In the genomic region with DNA sequence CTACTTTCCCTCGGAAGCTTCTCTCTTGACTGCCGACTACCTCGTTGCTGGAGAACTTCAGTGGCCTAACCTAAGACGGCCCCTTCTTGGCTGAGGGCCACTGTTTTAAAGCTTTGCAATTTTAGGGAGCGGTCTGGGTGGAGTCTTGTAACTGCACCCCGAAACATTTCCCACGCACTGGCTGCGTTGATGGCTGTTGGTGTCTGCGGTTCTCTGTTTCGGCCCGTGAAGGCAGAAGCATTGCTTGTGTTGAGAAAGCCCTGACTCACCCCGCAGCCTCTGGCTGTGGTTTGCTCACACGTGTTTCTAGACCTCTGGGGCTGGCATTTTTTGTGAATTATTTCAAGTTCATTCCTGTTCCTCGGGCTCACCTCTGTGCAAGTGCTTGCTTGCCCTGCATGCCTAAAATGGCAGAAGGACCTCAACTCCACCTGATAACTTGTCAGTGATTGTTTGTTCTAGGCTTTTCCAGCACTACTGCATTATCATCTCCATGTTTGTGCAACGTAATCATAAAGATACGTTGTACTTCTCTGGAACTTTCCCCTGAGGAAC, we compare ENCODE assay signal across 8 cellular contexts.
DNase-seq lines count a peak whose midpoint lies in the region; ATAC-seq and TF ChIP-seq lines count a peak whose summit lies in the region.

No MANE protein-coding gene starts in this region.

- DNase-seq in activated CD8-positive, alpha-beta memory T cell treated with anti-CD3 and anti-CD28 coated beads for 24 hours: peak; percentile 73
- DNase-seq in activated CD8-positive, alpha-beta memory T cell treated with anti-CD3 and anti-CD28 coated beads, Interleukin-2, amount 10 ng/mL, durations not matched to agents 7 days and 5 days: no peak
- DNase-seq in activated T-cell treated with anti-CD3 and anti-CD28 coated beads, Interleukin-2, amount 50 U/mL, for 24 hours: peak; percentile 64
- peak; percentile 61 to 80 for DNase-seq in left lung
- peak; percentile 78 for DNase-seq in ureter (ENCODE audit: low spot score)
- DNase-seq in GM10248 (ENCODE audit: extremely low spot score): no peak
- no peak for DNase-seq in NCI-H774 (lab: John Stamatoyannopoulos, UW)

- ATAC-seq in activated CD8-positive, alpha-beta memory T cell treated with anti-CD3 and anti-CD28 coated beads, Interleukin-2, amount 10 ng/mL, durations not matched to agents 7 days and 5 days: no peak
- ATAC-seq in left lung (peak; percentile 82), GM21423 (IDR thresholded peaks at IDR 0.05; ENCODE audit: unreplicated experiment) (no peak)

- peaks cover 0 to 29% of the 10 kb centered on the region in 2 donors for H3K9me3 ChIP-seq in left lung

- peaks cover 0 to 11% of the 10 kb centered on the region in 2 donors for H3K4me1 ChIP-seq in left lung

- H3K27me3 Mint-ChIP-seq in activated CD8-positive, alpha-beta memory T cell treated with anti-CD3 and anti-CD28 coated beads, Interleukin-2, amount 10 ng/mL, durations not matched to agents 7 days and 5 days: peaks cover 33% of the 10 kb centered on the region
- peaks cover 53% of the 10 kb centered on the region for H3K27me3 Mint-ChIP-seq in activated T-cell treated with anti-CD3 and anti-CD28 coated beads, Interleukin-2, amount 50 U/mL, for 24 hours

- peaks cover 7% of the 10 kb centered on the region for H3K36me3 Mint-ChIP-seq in activated CD8-positive, alpha-beta memory T cell treated with anti-CD3 and anti-CD28 coated beads, Interleukin-2, amount 10 ng/mL, durations not matched to agents 7 days and 5 days
- peaks cover 18% of the 10 kb centered on the region for H3K36me3 Mint-ChIP-seq in activated T-cell treated with anti-CD3 and anti-CD28 coated beads, Interleukin-2, amount 50 U/mL, for 24 hours (ENCODE audit: low read depth)

- H3K27ac ChIP-seq in left lung: peak overlapping the region in 1 of 2 donors; percentile 31

- CTCF ChIA-PET in activated CD8-positive, alpha-beta memory T cell treated with anti-CD3 and anti-CD28 coated beads, Interleukin-2, amount 10 ng/mL, durations not matched to agents 7 days and 5 days (lab: Charles Lee): no interaction called here
- CTCF ChIA-PET in GM10248 (lab: Yijun Ruan, JAX): no interaction called here

- H3K9me3 Mint-ChIP-seq in activated CD8-positive, alpha-beta memory T cell treated with anti-CD3 and anti-CD28 coated beads, Interleukin-2, amount 10 ng/mL, durations not matched to agents 7 days and 5 days (ENCODE audit: low read depth): peaks cover 20% of the 10 kb centered on the region
- peaks cover 36% of the 10 kb centered on the region for H3K9me3 Mint-ChIP-seq in activated T-cell treated with anti-CD3 and anti-CD28 coated beads, Interleukin-2, amount 50 U/mL, for 24 hours

- H3K4me3 ChIP-seq in left lung: no peak overlapping the region

- TF ChIP-seq CTCF in left lung (IDR thresholded peaks at IDR 0.05): no peak
- no peak for TF ChIP-seq CTCF in GM10248 (IDR thresholded peaks at IDR 0.05; ENCODE audit: control extremely low read depth, extremely low read depth, low read depth, missing control alignments)

- H3K4me3 Mint-ChIP-seq in activated CD8-positive, alpha-beta memory T cell treated with anti-CD3 and anti-CD28 coated beads, Interleukin-2, amount 10 ng/mL, durations not matched to agents 7 days and 5 days: no peak overlapping the region
- H3K4me3 Mint-ChIP-seq in activated T-cell treated with anti-CD3 and anti-CD28 coated beads, Interleukin-2, amount 50 U/mL, for 24 hours: peak overlapping the region; percentile 29

- H3K27me3 ChIP-seq in left lung: no peaks in the 10 kb centered on the region

- POLR2A ChIA-PET in GM10248 (lab: Yijun Ruan, JAX): no interaction called here

- H3K4me1 Mint-ChIP-seq in activated CD8-positive, alpha-beta memory T cell treated with anti-CD3 and anti-CD28 coated beads, Interleukin-2, amount 10 ng/mL, durations not matched to agents 7 days and 5 days: peaks cover 8% of the 10 kb centered on the region
- peaks cover 13% of the 10 kb centered on the region for H3K4me1 Mint-ChIP-seq in activated T-cell treated with anti-CD3 and anti-CD28 coated beads, Interleukin-2, amount 50 U/mL, for 24 hours (ENCODE audit: low read depth)

- no peaks in the 10 kb centered on the region for H3K36me3 ChIP-seq in left lung

- intact Hi-C loops in left lung (cut with DNase I): no loop called here

- no peak overlapping the region for H3K27ac Mint-ChIP-seq in activated CD8-positive, alpha-beta memory T cell treated with anti-CD3 and anti-CD28 coated beads, Interleukin-2, amount 10 ng/mL, durations not matched to agents 7 days and 5 days
- H3K27ac Mint-ChIP-seq in activated T-cell treated with anti-CD3 and anti-CD28 coated beads, Interleukin-2, amount 50 U/mL, for 24 hours: no peak overlapping the region

Comparison
In these comparisons a context has a peak if more than half of its experiments do, and no peak if none do; other contexts are left out.
1. DNase-seq: peak in activated CD8-positive, alpha-beta memory T cell treated with anti-CD3 and anti-CD28 coated beads for 24 hours (single experiment), activated T-cell treated with anti-CD3 and anti-CD28 coated beads, Interleukin-2, amount 50 U/mL, for 24 hours (single experiment), left lung (2 of 2) and ureter (single experiment); none in activated CD8-positive, alpha-beta memory T cell treated with anti-CD3 and anti-CD28 coated beads, Interleukin-2, amount 10 ng/mL, durations not matched to agents 7 days and 5 days (single experiment), GM10248 (single experiment) and NCI-H774 (single experiment).